Comparison of ENCODE assay signal across 8 cellular contexts in the genomic region with DNA sequence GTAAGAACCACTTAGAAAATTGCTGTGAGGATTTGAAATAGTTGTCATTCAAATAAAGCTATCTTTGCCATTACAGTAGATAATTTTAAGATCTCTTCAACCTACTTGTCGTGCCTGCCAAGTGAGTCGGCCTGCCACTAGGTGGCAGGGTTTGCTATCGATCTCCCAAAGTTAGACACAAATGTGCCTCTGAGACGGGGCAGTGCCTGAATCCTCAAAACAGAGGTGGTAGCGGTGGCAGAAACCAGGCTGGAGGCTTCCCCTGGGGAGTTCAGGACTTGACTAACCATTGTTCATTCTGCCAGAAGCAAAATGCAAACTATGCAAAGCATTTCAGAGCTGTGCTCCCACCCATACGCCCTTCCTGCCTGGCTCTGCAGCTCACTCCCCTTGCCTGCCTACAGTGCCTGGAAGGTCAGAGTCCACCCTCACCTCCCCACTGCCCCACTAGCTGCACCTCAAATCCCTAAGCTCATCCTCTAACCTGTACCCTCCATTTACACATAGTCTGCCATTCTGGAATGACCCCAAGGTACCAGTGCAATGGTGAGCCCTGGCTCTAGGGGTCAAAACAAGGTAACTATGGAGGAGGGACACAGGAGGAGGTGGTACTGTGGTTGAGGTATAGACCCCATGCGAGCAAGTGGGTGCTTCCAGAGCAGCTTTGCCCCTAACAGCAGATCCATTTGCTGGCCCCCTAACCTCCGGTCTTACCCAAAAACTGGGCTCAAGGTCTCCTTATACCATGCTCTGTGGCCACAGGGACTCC.
A peak's percentile ranks its signal among the peaks of the same experiment; 100 is the strongest.
DNase-seq lines count a peak whose midpoint lies in the region; ATAC-seq lines count a peak whose summit lies in the region.

No MANE protein-coding gene starts in this region.

- ATAC-seq in GM19463 (IDR thresholded peaks at IDR 0.05; ENCODE audit: unreplicated experiment) (peak; percentile 94), HG03571 (IDR thresholded peaks at IDR 0.05; ENCODE audit: unreplicated experiment) (peak; percentile 71), esophagus mucosa (peak; percentile 77)
- peak; percentile 42 to 49 for ATAC-seq in naive thymus-derived CD8-positive, alpha-beta T cell
- peak; percentile 89 to 93 for ATAC-seq in stimulated activated naive B cell treated with anti-CD40 and anti-IgM and Interleukin-4, amounts not matched to agents 10 μg/mL and 1 μg/mL and 100 μg/mL, for 72 hours (replicated peaks)

- H3K9me3 Mint-ChIP-seq in naive thymus-derived CD8-positive, alpha-beta T cell: no peaks in the 10 kb centered on the region
- H3K9me3 Mint-ChIP-seq in stimulated activated naive B cell treated with anti-CD40 and anti-IgM and Interleukin-4, amounts not matched to agents 10 μg/mL and 1 μg/mL and 100 μg/mL, for 72 hours: no peaks in the 10 kb centered on the region

- H3K36me3 Mint-ChIP-seq in naive thymus-derived CD8-positive, alpha-beta T cell: no peaks in the 10 kb centered on the region
- peaks cover 50 to 64% of the 10 kb centered on the region in 2 donors for H3K36me3 Mint-ChIP-seq in stimulated activated naive B cell treated with anti-CD40 and anti-IgM and Interleukin-4, amounts not matched to agents 10 μg/mL and 1 μg/mL and 100 μg/mL, for 72 hours

- POLR2A ChIA-PET in naive thymus-derived CD8-positive, alpha-beta T cell (lab: Charles Lee): no interaction called here

- peak overlapping the region in 3 of 10 donors; percentile 16 to 68 (median 46) for H3K27ac Mint-ChIP-seq in naive thymus-derived CD8-positive, alpha-beta T cell
- H3K27ac Mint-ChIP-seq in stimulated activated naive B cell treated with anti-CD40 and anti-IgM and Interleukin-4, amounts not matched to agents 10 μg/mL and 1 μg/mL and 100 μg/mL, for 72 hours: no peak overlapping the region

- peaks cover 0 to 3% (median 0%) of the 10 kb centered on the region in 5 donors for H3K27me3 Mint-ChIP-seq in naive thymus-derived CD8-positive, alpha-beta T cell
- peaks cover 0 to 4% of the 10 kb centered on the region in 2 donors for H3K27me3 Mint-ChIP-seq in stimulated activated naive B cell treated with anti-CD40 and anti-IgM and Interleukin-4, amounts not matched to agents 10 μg/mL and 1 μg/mL and 100 μg/mL, for 72 hours

- H3K4me1 Mint-ChIP-seq in naive thymus-derived CD8-positive, alpha-beta T cell: peaks cover 0 to 6% (median 2%) of the 10 kb centered on the region in 4 donors
- H3K4me1 Mint-ChIP-seq in stimulated activated naive B cell treated with anti-CD40 and anti-IgM and Interleukin-4, amounts not matched to agents 10 μg/mL and 1 μg/mL and 100 μg/mL, for 72 hours: peaks cover 19% of the 10 kb centered on the region in 2 donors

- DNase-seq in COR-L47 (lab: John Stamatoyannopoulos, UW) (peak; percentile 47), NOMO-1 (lab: John Stamatoyannopoulos, UW; ENCODE audit: unreplicated experiment in 2 of 2) (peak; percentile 23 to 44)
- DNase-seq in activated CD8-positive, alpha-beta memory T cell treated with anti-CD3 and anti-CD28 coated beads, Interleukin-2, amount 50 U/mL, for 4 hours: peak; percentile 61
- DNase-seq in naive thymus-derived CD8-positive, alpha-beta T cell: peak in 8 of 10 donors; percentile 17 to 76 (median 36)
- DNase-seq in stimulated activated naive B cell treated with anti-CD40 and anti-IgM and Interleukin-4, amounts not matched to agents 10 μg/mL and 1 μg/mL and 100 μg/mL, for 72 hours: peak; percentile 41

- H3K4me3 Mint-ChIP-seq in naive thymus-derived CD8-positive, alpha-beta T cell: no peak overlapping the region
- H3K4me3 Mint-ChIP-seq in stimulated activated naive B cell treated with anti-CD40 and anti-IgM and Interleukin-4, amounts not matched to agents 10 μg/mL and 1 μg/mL and 100 μg/mL, for 72 hours: no peak overlapping the region

Comparison
In these comparisons a context has a peak if more than half of its experiments do, and no peak if none do; other contexts are left out.
1. Peak in every context shown above with its lines: DNase-seq and ATAC-seq.